ENCODE assay signal across 9 cellular contexts in genomic region chr6:143745160-143746133, GRCh38.
A peak's percentile ranks its signal among the peaks of the same experiment; 100 is the strongest.
DNase-seq lines count a peak whose midpoint lies in the region; ATAC-seq and TF ChIP-seq lines count a peak whose summit lies in the region.
"Had no signal": no experiment of that assay in that cellular context is flagged by ENCODE, and none has a peak within 500 bp of the region (broad histone marks: within the 10 kb centered on the region; RNA-seq: fewer than 3 reads in every experiment).

No MANE protein-coding gene starts in this region.

- H3K27me3 ChIP-seq in IMR-90 (ENCODE audit: control insufficient read depth, insufficient read depth, low read length) (no peaks in the 10 kb centered on the region), ascending aorta (no peaks in the 10 kb centered on the region), stomach smooth muscle (ENCODE audit: control insufficient read depth in 1 of 2, insufficient read depth in 2 of 2, low read length in 2 of 2) (no peaks in the 10 kb centered on the region)

- no peaks in the 10 kb centered on the region for H3K27me3 Mint-ChIP-seq in activated naive CD4-positive, alpha-beta T cell treated with anti-CD3 and anti-CD28 coated beads, Interleukin-2, amount 10 ng/mL, durations not matched to agents 7 days and 5 days
- H3K27me3 Mint-ChIP-seq in activated T-cell treated with anti-CD3 and anti-CD28 coated beads, Interleukin-2, amount 50 U/mL, for 24 hours, result no peaks in the 10 kb centered on the region
- H3K27me3 Mint-ChIP-seq: dendritic cell treated with granulocyte-macrophage colony-stimulating factor and Interleukin-4, amounts not matched to agents 40 ng/mL and 50 ng/mL, for 4 days had no signal

- peak overlapping the region; percentile 84 to 87 for H4K8ac ChIP-seq in IMR-90 (ENCODE audit: low read depth in 2 of 2, low read length in 2 of 2)

- H3K4me3 ChIP-seq in IMR-90 (ENCODE audit: insufficient read depth, low read depth, low read length), result peak overlapping the region; percentile 12; the same call in 1 of the 2 replicates
- H3K4me3 ChIP-seq in ascending aorta, result peak overlapping the region; percentile 41 to 44
- H3K4me3 ChIP-seq in stomach smooth muscle (ENCODE audit: low read length in 2 of 2), result peak overlapping the region; percentile 63 to 65

- peak overlapping the region; percentile 99 for H4K5ac ChIP-seq in IMR-90 (ENCODE audit: low read depth, low read length)

- peak overlapping the region; percentile 92 for H2BK120ac ChIP-seq in IMR-90 (ENCODE audit: low read depth, low read length)

- ATAC-seq in IMR-90 (ENCODE audit: low read depth) (peak; percentile 87), HG02759 (IDR thresholded peaks at IDR 0.05; ENCODE audit: unreplicated experiment) (no peak), HG02623 (IDR thresholded peaks at IDR 0.05; ENCODE audit: unreplicated experiment) (no peak)

- H3K9me3 ChIP-seq in IMR-90 (ENCODE audit: control insufficient read depth, insufficient read depth, low read length) (no peaks in the 10 kb centered on the region), ascending aorta (no peaks in the 10 kb centered on the region), stomach smooth muscle (ENCODE audit: control insufficient read depth in 2 of 2, low read length in 2 of 2) (no peaks in the 10 kb centered on the region)

- H3K4ac ChIP-seq in IMR-90 (ENCODE audit: low read depth, low read length), result peak overlapping the region; percentile 90

- H3K23ac ChIP-seq in IMR-90 (ENCODE audit: low read depth, low read length), result peak overlapping the region; percentile 93

- TF ChIP-seq RAD21 in IMR-90 (IDR thresholded peaks at IDR 0.05; ENCODE audit: low read length), result no peak

- peak overlapping the region; percentile 97 for H3K18ac ChIP-seq in IMR-90 (ENCODE audit: low read depth, low read length)

- no peak overlapping the region for H3K4me3 Mint-ChIP-seq in activated naive CD4-positive, alpha-beta T cell treated with anti-CD3 and anti-CD28 coated beads, Interleukin-2, amount 10 ng/mL, durations not matched to agents 7 days and 5 days
- H3K4me3 Mint-ChIP-seq in activated T-cell treated with anti-CD3 and anti-CD28 coated beads, Interleukin-2, amount 50 U/mL, for 24 hours, result no peak overlapping the region
- H3K4me3 Mint-ChIP-seq: dendritic cell treated with granulocyte-macrophage colony-stimulating factor and Interleukin-4, amounts not matched to agents 40 ng/mL and 50 ng/mL, for 4 days had no signal

- H4K20me1 ChIP-seq in IMR-90 (ENCODE audit: insufficient read depth, low read length), result no peaks in the 10 kb centered on the region

- peak overlapping the region; percentile 93 for H4K91ac ChIP-seq in IMR-90 (ENCODE audit: insufficient read depth, low read depth, low read length)

- TF ChIP-seq POLR2A in IMR-90 (IDR thresholded peaks at IDR 0.05; ENCODE audit: low read depth, low read length), result no peak

- H3K9ac ChIP-seq in IMR-90 (ENCODE audit: low read depth, low read length) (peak overlapping the region; percentile 82), stomach smooth muscle (ENCODE audit: low read length in 2 of 2) (peak overlapping the region; percentile 22 to 56)

- H3K9me1 ChIP-seq in IMR-90 (ENCODE audit: insufficient read depth, low read length), result peaks cover 19% of the 10 kb centered on the region

- in situ Hi-C loops in IMR-90 (cut with MboI; ENCODE audit: low sequenced_read_pairs), result no loop called here

- no peaks in the 10 kb centered on the region for H3K36me3 Mint-ChIP-seq in activated naive CD4-positive, alpha-beta T cell treated with anti-CD3 and anti-CD28 coated beads, Interleukin-2, amount 10 ng/mL, durations not matched to agents 7 days and 5 days
- H3K36me3 Mint-ChIP-seq in activated T-cell treated with anti-CD3 and anti-CD28 coated beads, Interleukin-2, amount 50 U/mL, for 24 hours (ENCODE audit: low read depth), result peaks cover 3% of the 10 kb centered on the region

- 33% methylated on average over 2 of the region's 22 CpGs; no CpG with 5 or more reads in 1 of the 2 experiments for WGBS in IMR-90 (ENCODE audit: extremely low coverage in 2 of 2, insufficient read length in 1 of 2), 2 experiments

- intact Hi-C loops in IMR-90 (cut with micrococcal nuclease), result loop anchor here (1.0 to 5.0 kb wide), 4 partner anchors 48 to 169 kb away; no protein-coding TSS in a partner anchor
- intact Hi-C loops in ascending aorta (cut with DNase I), result loop anchor here (2.0 to 5.0 kb wide), 3 partner anchors 67 to 168 kb away; partner anchors contain the start of gene LTV1

- H3K4me2 ChIP-seq in IMR-90 (ENCODE audit: low read depth, low read length), result peak overlapping the region; percentile 73

- H3K36me3 ChIP-seq in IMR-90 (ENCODE audit: control insufficient read depth, insufficient read depth, low read length) (no peaks in the 10 kb centered on the region), ascending aorta (no peaks in the 10 kb centered on the region), stomach smooth muscle (ENCODE audit: control insufficient read depth in 2 of 2, insufficient read depth in 2 of 2, low read length in 2 of 2) (no peaks in the 10 kb centered on the region)

- peak overlapping the region; percentile 84 for H3K14ac ChIP-seq in IMR-90 (replicated peaks; ENCODE audit: low read depth, low read length)

- dilution Hi-C loops in IMR-90 (cut with HindIII; ENCODE audit: low sequenced_read_pairs, unreplicated experiment), result no loop called here

- peak overlapping the region; percentile 88 for H3K27ac ChIP-seq in IMR-90 (ENCODE audit: insufficient read depth, low read length)
- H3K27ac ChIP-seq in ascending aorta, result peak overlapping the region; percentile 80 to 86
- H3K27ac ChIP-seq in stomach smooth muscle (ENCODE audit: low read length), result peak overlapping the region; percentile 89

- no peak for TF ChIP-seq CTCF in IMR-90 (conservative IDR thresholded peaks at IDR 0.05; ENCODE audit: low read depth, low read length)
- no peak for TF ChIP-seq CTCF in ascending aorta (IDR thresholded peaks at IDR 0.05)

- H2BK5ac ChIP-seq in IMR-90 (ENCODE audit: low read depth, low read length, poor library complexity, severe bottlenecking), result peak overlapping the region; percentile 97

- peaks cover 32 to 63% of the 10 kb centered on the region in 2 experiments for H3K79me1 ChIP-seq in IMR-90 (ENCODE audit: low read depth in 1 of 2, low read length in 2 of 2)

- H2AK9ac ChIP-seq in IMR-90 (replicated peaks; ENCODE audit: low read depth, low read length, poor library complexity), result peak overlapping the region; percentile 17

- CTCF ChIA-PET in IMR-90 (lab: Yijun Ruan, JAX), result interaction anchor here (0.7 kb wide), 1 partner anchor 268 kb away, joined by 3 read pairs; no protein-coding TSS in a partner anchor
- CTCF ChIA-PET in activated naive CD4-positive, alpha-beta T cell treated with anti-CD3 and anti-CD28 coated beads, Interleukin-2, amount 10 ng/mL, durations not matched to agents 7 days and 5 days (lab: Charles Lee), result no interaction called here

- H3K27ac Mint-ChIP-seq in activated naive CD4-positive, alpha-beta T cell treated with anti-CD3 and anti-CD28 coated beads, Interleukin-2, amount 10 ng/mL, durations not matched to agents 7 days and 5 days, result no peak overlapping the region
- H3K27ac Mint-ChIP-seq in activated T-cell treated with anti-CD3 and anti-CD28 coated beads, Interleukin-2, amount 50 U/mL, for 24 hours, result no peak overlapping the region
- H3K27ac Mint-ChIP-seq: dendritic cell treated with granulocyte-macrophage colony-stimulating factor and Interleukin-4, amounts not matched to agents 40 ng/mL and 50 ng/mL, for 4 days had no signal

- peak overlapping the region; percentile 89; the same call in 2 of the 3 replicates for H2BK15ac ChIP-seq in IMR-90 (ENCODE audit: low read depth, low read length)

- H3K4me1 Mint-ChIP-seq in activated naive CD4-positive, alpha-beta T cell treated with anti-CD3 and anti-CD28 coated beads, Interleukin-2, amount 10 ng/mL, durations not matched to agents 7 days and 5 days, result no peaks in the 10 kb centered on the region
- H3K4me1 Mint-ChIP-seq in activated T-cell treated with anti-CD3 and anti-CD28 coated beads, Interleukin-2, amount 50 U/mL, for 24 hours (ENCODE audit: low read depth), result no peaks in the 10 kb centered on the region

- H2AFZ ChIP-seq in IMR-90 (replicated peaks; ENCODE audit: low read length, poor library complexity), result peak overlapping the region; percentile 9

- peak overlapping the region; percentile 91 for H2BK20ac ChIP-seq in IMR-90 (ENCODE audit: low read depth, low read length)

- H3K9me3 Mint-ChIP-seq in activated naive CD4-positive, alpha-beta T cell treated with anti-CD3 and anti-CD28 coated beads, Interleukin-2, amount 10 ng/mL, durations not matched to agents 7 days and 5 days, result no peaks in the 10 kb centered on the region
- no peaks in the 10 kb centered on the region for H3K9me3 Mint-ChIP-seq in activated T-cell treated with anti-CD3 and anti-CD28 coated beads, Interleukin-2, amount 50 U/mL, for 24 hours
- H3K9me3 Mint-ChIP-seq: dendritic cell treated with granulocyte-macrophage colony-stimulating factor and Interleukin-4, amounts not matched to agents 40 ng/mL and 50 ng/mL, for 4 days had no signal

- H2AK5ac ChIP-seq in IMR-90 (ENCODE audit: low read depth, low read length), result peak overlapping the region; percentile 88

- POLR2A ChIA-PET in IMR-90 (lab: Charles Lee; ENCODE audit: unreplicated experiment), result no interaction called here

- peak overlapping the region; percentile 84; the same call in 1 of the 2 replicates for H3K56ac ChIP-seq in IMR-90 (ENCODE audit: extremely low read depth, insufficient read depth, low read length)

- DNase-seq in IMR-90, result peak; percentile 76
- peak in 1 of 2 donors; percentile 70 for DNase-seq in ascending aorta (ENCODE audit: low spot score in 2 of 2)
- peak; percentile 92 for DNase-seq in iris pigment epithelial cell (ENCODE audit: low read depth)
- DNase-seq in activated naive CD4-positive, alpha-beta T cell treated with anti-CD3 and anti-CD28 coated beads, Interleukin-2, amount 10 ng/mL, durations not matched to agents 7 days and 5 days, result no peak
- no peak for DNase-seq in activated T-cell treated with anti-CD3 and anti-CD28 coated beads, Interleukin-2, amount 50 U/mL, for 24 hours

- BruUV-seq in IMR-90 (replicated peaks; lab: Mats Ljungman, UMichigan), result no TSS peak

- H3K4me1 ChIP-seq in IMR-90 (ENCODE audit: control insufficient read depth, insufficient read depth, low read length) (peaks cover 27% of the 10 kb centered on the region), ascending aorta (peaks cover 9 to 39% of the 10 kb centered on the region in 2 donors), stomach smooth muscle (ENCODE audit: control insufficient read depth, insufficient read depth, low read length) (peaks cover 38% of the 10 kb centered on the region)

TF ChIP-seq in IMR-90, 13 proteins besides CTCF, POLR2A, EP300 and RAD21:
- TF ChIP-seq MXI1 (IDR thresholded peaks at IDR 0.05; ENCODE audit: borderline replicate concordance, low read depth, low read length) (no peak), MAZ (IDR thresholded peaks at IDR 0.05; ENCODE audit: borderline replicate concordance, low read depth, low read length) (no peak)

Comparison
In these comparisons a context has a peak if more than half of its experiments do, and no peak if none do; other contexts are left out.
1. DNase-seq: peak in IMR-90 (single experiment) and iris pigment epithelial cell (single experiment); none in activated naive CD4-positive, alpha-beta T cell treated with anti-CD3 and anti-CD28 coated beads, Interleukin-2, amount 10 ng/mL, durations not matched to agents 7 days and 5 days (single experiment) and activated T-cell treated with anti-CD3 and anti-CD28 coated beads, Interleukin-2, amount 50 U/mL, for 24 hours (single experiment).
2. H3K4me3 ChIP-seq: peak in every context shown above with its lines; median percentile 64 in stomach smooth muscle; 42 in ascending aorta; 12 in IMR-90.
3. Peak in every context shown above with its lines, with median percentiles within 50 percentile points of each other: H3K27ac ChIP-seq.